18 cellular contexts compared by ENCODE assay signal in genomic region chr12:12984119-12984518, GRCh38. TPM values are rescaled to one million over a fixed set of nuclear protein-coding genes. Genes with fewer than 3 reads are reported as not detected.
DNase-seq lines count a peak whose midpoint lies in the region; ATAC-seq, FAIRE-seq and TF ChIP-seq lines count a peak whose summit lies in the region.
"Had no signal": no experiment of that assay in that cellular context is flagged by ENCODE, and none has a peak within 500 bp of the region (broad histone marks: within the 10 kb centered on the region; RNA-seq: fewer than 3 reads in every experiment).

No MANE protein-coding gene starts in this region.

- H3K14ac ChIP-seq in mesenchymal stem cell (ENCODE audit: low read length in 2 of 2) (no peak overlapping the region), H9 (ENCODE audit: insufficient read depth, low read length) (no peak overlapping the region)

- H3K27ac Mint-ChIP-seq in MCF 10A (ENCODE audit: low read depth, unreplicated experiment) (peak overlapping the region; percentile 0), H9 (no peak overlapping the region; a peak in 1 of 7 replicates)
- H3K27ac Mint-ChIP-seq: B cell; CD8-positive, alpha-beta T cell had no signal

- H2AK5ac ChIP-seq in mesenchymal stem cell (ENCODE audit: low read length, severe bottlenecking) = no peak overlapping the region
- no peak overlapping the region for H2AK5ac ChIP-seq in H9 (ENCODE audit: insufficient read length, low read length)

- H2BK120ac ChIP-seq in mesenchymal stem cell (ENCODE audit: low read depth, low read length) = no peak overlapping the region
- H2BK120ac ChIP-seq in H9 (ENCODE audit: low read depth, low read length, poor library complexity, severe bottlenecking) = no peak overlapping the region

- H3K79me2 ChIP-seq in H9 (ENCODE audit: insufficient read depth, low read length) = no peaks in the 10 kb centered on the region

- CTCF ChIA-PET in MCF 10A (lab: Yijun Ruan, JAX) = interaction anchor here (0.6 to 11.7 kb wide), 27 partner anchors 9 to 252 kb away, joined by 3 to 150 read pairs (median 5); partner anchors contain the start of gene DDX47

- H4K20me1 ChIP-seq in H9 (ENCODE audit: control insufficient read depth, insufficient read depth, insufficient read length) = no peaks in the 10 kb centered on the region
- H4K20me1 ChIP-seq: BLaER1 had no signal

- no peak for ATAC-seq in Right ventricle myocardium inferior
- ATAC-seq: CD8-positive, alpha-beta T cell had no signal

- H3K9ac ChIP-seq in mesenchymal stem cell (ENCODE audit: low read length) = peak overlapping the region; percentile 25
- no peak overlapping the region for H3K9ac ChIP-seq in H9 (ENCODE audit: extremely low read depth, insufficient read length, low read length)
- H3K9ac ChIP-seq: BLaER1 had no signal

- TF ChIP-seq CTCF in MCF 10A (IDR thresholded peaks at IDR 0.05; ENCODE audit: unreplicated experiment) (no peak), breast epithelium (IDR thresholded peaks at IDR 0.05) (no peak), H9 (conservative IDR thresholded peaks at IDR 0.05) (no peak)

- H3K27ac ChIP-seq in breast epithelium (no peak overlapping the region), mesenchymal stem cell (ENCODE audit: low read length, poor library complexity, severe bottlenecking) (no peak overlapping the region), small intestine (ENCODE audit: low read depth in 1 of 2, low read length in 1 of 2) (no peak overlapping the region), H9 (ENCODE audit: insufficient read length, low read depth, low read length) (no peak overlapping the region)
- H3K27ac ChIP-seq: 22Rv1, BLaER1, C4-2B had no signal

- H2BK20ac ChIP-seq in H9 (ENCODE audit: low read depth, low read length, poor library complexity, severe bottlenecking) = no peak overlapping the region

- H3K4me3 Mint-ChIP-seq in MCF 10A (ENCODE audit: unreplicated experiment) (no peak overlapping the region), H9 (no peak overlapping the region)
- H3K4me3 Mint-ChIP-seq: B cell; CD4-positive, CD25-positive, alpha-beta regulatory T cell; CD8-positive, alpha-beta T cell had no signal

- H2BK12ac ChIP-seq in mesenchymal stem cell (ENCODE audit: low read length in 2 of 2) = no peak overlapping the region
- no peak overlapping the region for H2BK12ac ChIP-seq in H9 (ENCODE audit: insufficient read length, low read depth, low read length)

- H3K23me2 ChIP-seq in H9 (ENCODE audit: insufficient read length, low read depth, low read length, poor library complexity, severe bottlenecking) = no peaks in the 10 kb centered on the region

- H3K4me1 Mint-ChIP-seq in MCF 10A (ENCODE audit: insufficient read depth, unreplicated experiment) (peaks cover 6% of the 10 kb centered on the region), H9 (peaks cover 10 to 18% of the 10 kb centered on the region in 2 experiments)
- H3K4me1 Mint-ChIP-seq: B cell had no signal

- DNase-seq in MCF 10A (ENCODE audit: unreplicated experiment) = no peak
- no peak for DNase-seq in breast epithelium (ENCODE audit: low spot score in 2 of 2)
- DNase-seq in mesenchymal stem cell = no peak
- DNase-seq in small intestine = peak; percentile 61
- DNase-seq in H9 = no peak
- no peak for DNase-seq in Right ventricle myocardium inferior (ENCODE audit: missing footprints)
- DNase-seq: CD8-positive, alpha-beta T cell; DMS153; H7 had no signal

- no TSS peak for BruUV-seq in MCF 10A (replicated peaks; lab: Mats Ljungman, UMichigan)

- H4K8ac ChIP-seq in mesenchymal stem cell (ENCODE audit: low read length) = no peak overlapping the region
- H4K8ac ChIP-seq in H9 (replicated peaks; ENCODE audit: insufficient read length, low read depth, low read length) = no peak overlapping the region

- no peak overlapping the region for H2AFZ ChIP-seq in mesenchymal stem cell (ENCODE audit: low read depth, low read length)
- H2AFZ ChIP-seq in H9 (ENCODE audit: low read length) = no peak overlapping the region

- H3K27me3 ChIP-seq in breast epithelium (no peaks in the 10 kb centered on the region), mesenchymal stem cell (ENCODE audit: control insufficient read depth in 1 of 2, insufficient read depth in 1 of 2, low read length in 2 of 2) (no peaks in the 10 kb centered on the region), small intestine (ENCODE audit: control insufficient read depth in 2 of 2, insufficient read depth in 2 of 2, low read length in 2 of 2) (no peaks in the 10 kb centered on the region), H9 (ENCODE audit: insufficient read depth, low read length) (no peaks in the 10 kb centered on the region)
- H3K27me3 ChIP-seq: BLaER1 had no signal

- no peaks in the 10 kb centered on the region for H3K27me3 Mint-ChIP-seq in MCF 10A (ENCODE audit: insufficient read depth, unreplicated experiment)
- no peaks in the 10 kb centered on the region for H3K27me3 Mint-ChIP-seq in H9 (ENCODE audit: low read depth)
- H3K27me3 Mint-ChIP-seq: B cell; CD4-positive, CD25-positive, alpha-beta regulatory T cell had no signal

- POLR2A ChIA-PET in MCF 10A (lab: Yijun Ruan, JAX) = interaction anchor here (0.7 to 2.5 kb wide), 4 partner anchors 68 to 262 kb away, joined by 3 to 7 read pairs (median 4); no protein-coding TSS in a partner anchor

- intact Hi-C loops in MCF 10A (cut with micrococcal nuclease) (loop anchor here (5.0 kb wide), 1 partner anchor 228 kb away; no protein-coding TSS in a partner anchor), breast epithelium (cut with DNase I; ENCODE audit: low total_unique reads) (no loop called here), Right ventricle myocardium inferior (cut with DNase I) (loop anchor here (10.0 kb wide), 1 partner anchor 149 kb away; no protein-coding TSS in a partner anchor)

- H2BK5ac ChIP-seq in mesenchymal stem cell (ENCODE audit: low read depth, low read length, poor library complexity, severe bottlenecking) (no peak overlapping the region), H9 (ENCODE audit: insufficient read length, low read length) (no peak overlapping the region)

- no peak for FAIRE-seq in small intestine (lab: Jason Lieb, UNC)
- FAIRE-seq: GM12892 had no signal

- H3K4ac ChIP-seq in mesenchymal stem cell (ENCODE audit: low read depth in 1 of 2, low read length in 2 of 2) (no peak overlapping the region), H9 (ENCODE audit: low read depth, low read length) (no peak overlapping the region)

- no peak overlapping the region for H4K5ac ChIP-seq in H9 (ENCODE audit: insufficient read length, low read depth, low read length)

- H3K36me3 ChIP-seq in breast epithelium (peaks cover 11% of the 10 kb centered on the region), mesenchymal stem cell (ENCODE audit: control insufficient read depth in 1 of 2, insufficient read depth in 2 of 2, low read depth in 1 of 2, low read length in 2 of 2) (peaks cover 30 to 80% of the 10 kb centered on the region in 2 experiments), small intestine (ENCODE audit: control insufficient read depth in 2 of 2, insufficient read depth in 2 of 2, low read length in 2 of 2) (peaks cover 6 to 23% of the 10 kb centered on the region in 2 donors)

- no peaks in the 10 kb centered on the region for H3K9me3 Mint-ChIP-seq in MCF 10A (ENCODE audit: unreplicated experiment)
- no peaks in the 10 kb centered on the region for H3K9me3 Mint-ChIP-seq in H9
- H3K9me3 Mint-ChIP-seq: CD4-positive, CD25-positive, alpha-beta regulatory T cell; CD8-positive, alpha-beta T cell had no signal

- peaks cover 27% of the 10 kb centered on the region for H3K36me3 Mint-ChIP-seq in MCF 10A (ENCODE audit: insufficient read depth, unreplicated experiment)
- H3K36me3 Mint-ChIP-seq in H9 (ENCODE audit: insufficient read depth in 1 of 3, low read depth in 3 of 3) = peaks cover 19 to 37% (median 24%) of the 10 kb centered on the region in 3 experiments; a peak in 6 of 7 replicates

- H4K91ac ChIP-seq in mesenchymal stem cell (ENCODE audit: low read length) = no peak overlapping the region
- no peak overlapping the region for H4K91ac ChIP-seq in H9 (ENCODE audit: insufficient read length, low read depth, low read length)

- H3T11ph ChIP-seq in H9 (ENCODE audit: low read length) = no peak overlapping the region

- H3K18ac ChIP-seq in mesenchymal stem cell (ENCODE audit: low read depth in 1 of 2, low read length in 2 of 2) = no peak overlapping the region
- no peak overlapping the region for H3K18ac ChIP-seq in H9 (ENCODE audit: insufficient read length, low read depth, low read length)

- 85% methylated on average over 2 of the region's 5 CpGs for WGBS in mesenchymal stem cell
- WGBS in small intestine, 3 donors = 16 to 63% (median 43%) methylated on average over 5 of the region's 5 CpGs
- no CpG with 5 or more reads among the region's 5 CpGs for WGBS in H9 (ENCODE audit: extremely low coverage, insufficient read length, low lambda C conversion rate)

- H3K4me1 ChIP-seq in breast epithelium = no peaks in the 10 kb centered on the region
- H3K4me1 ChIP-seq in mesenchymal stem cell (ENCODE audit: control insufficient read depth, insufficient read depth, low read depth, low read length) = peaks cover 8% of the 10 kb centered on the region
- H3K4me1 ChIP-seq in small intestine (ENCODE audit: control insufficient read depth in 2 of 2, insufficient read depth in 1 of 2, low read depth in 1 of 2, low read length in 1 of 2) = no peaks in the 10 kb centered on the region
- H3K4me1 ChIP-seq in H9 (ENCODE audit: insufficient read depth, low read length) = no peaks in the 10 kb centered on the region
- H3K4me1 ChIP-seq: BLaER1 had no signal

- H3K56ac ChIP-seq in H9 (ENCODE audit: insufficient read length, low read depth, low read length) = no peak overlapping the region

- no peak overlapping the region for H3K4me2 ChIP-seq in mesenchymal stem cell (ENCODE audit: low read length, poor library complexity, severe bottlenecking)
- no peak overlapping the region for H3K4me2 ChIP-seq in H9 (ENCODE audit: insufficient read depth, insufficient read length, low read length)
- H3K4me2 ChIP-seq: BLaER1 had no signal

- H3K9me3 ChIP-seq in breast epithelium (no peaks in the 10 kb centered on the region), mesenchymal stem cell (ENCODE audit: control insufficient read depth, low read length) (no peaks in the 10 kb centered on the region), small intestine (ENCODE audit: control insufficient read depth, low read depth) (no peaks in the 10 kb centered on the region), H9 (ENCODE audit: control insufficient read depth, low read depth, low read length) (no peaks in the 10 kb centered on the region)
- H3K9me3 ChIP-seq: BLaER1, Caco-2 had no signal

- H2BK15ac ChIP-seq in mesenchymal stem cell (ENCODE audit: low read depth, poor library complexity, severe bottlenecking) (no peak overlapping the region), H9 (ENCODE audit: low read depth, low read length) (no peak overlapping the region)

- H3K79me1 ChIP-seq in mesenchymal stem cell (replicated peaks; ENCODE audit: low read length, poor library complexity, severe bottlenecking) (peaks cover 23% of the 10 kb centered on the region), H9 (ENCODE audit: insufficient read depth, low read depth, low read length, poor library complexity, severe bottlenecking) (no peaks in the 10 kb centered on the region)

- H3K4me3 ChIP-seq in breast epithelium (no peak overlapping the region), mesenchymal stem cell (ENCODE audit: insufficient read depth in 1 of 2, low read depth in 1 of 2, low read length in 2 of 2) (no peak overlapping the region), small intestine (ENCODE audit: low read depth in 1 of 2, low read length in 2 of 2) (no peak overlapping the region)
- H3K4me3 ChIP-seq: BLaER1 had no signal

- H3K23ac ChIP-seq in mesenchymal stem cell (ENCODE audit: low read length in 2 of 2) = no peak overlapping the region
- H3K23ac ChIP-seq in H9 (ENCODE audit: insufficient read length, low read depth, low read length) = no peak overlapping the region

- no peak for TF ChIP-seq POLR2A in breast epithelium (IDR thresholded peaks at IDR 0.05)

RNA-seq across cellular contexts. Expression of gene HEBP1, which starts 15.9 kb away (rescaled TPM):
- 30.8 and 31.2 TPM in 2 replicates for total RNA-seq in MCF 10A (2022)
- 10 to 100 TPM; 36.4 to 64.5 (median 39.7) TPM for total RNA-seq in breast epithelium
- 91.3 TPM for polyA plus RNA-seq in mesenchymal stem cell (2013, experiment 1 of 2)
- polyA plus RNA-seq in mesenchymal stem cell (2013, experiment 2 of 2) = 90.4 TPM
- 100 to 1,000 TPM; 214 to 642 (median 568) TPM for polyA plus RNA-seq in small intestine
- 20.2 and 22.2 TPM in 2 replicates for total RNA-seq in H9 (2021)
- 63.5 TPM for total RNA-seq in Right ventricle myocardium inferior

RNA-seq across cellular contexts. Expression of gene GPRC5D, which starts 32.1 kb away (rescaled TPM):
- total RNA-seq in MCF 10A (2022) (not detected in 2 replicates), breast epithelium (not detected), H9 (2021) (not detected in 2 replicates), Right ventricle myocardium inferior (not detected)
- not detected for polyA plus RNA-seq in mesenchymal stem cell (2013, experiment 1 of 2)
- not detected for polyA plus RNA-seq in mesenchymal stem cell (2013, experiment 2 of 2)
- polyA plus RNA-seq in small intestine = under 1 TPM in 1 of 3 donors, not detected in 2; 0.22 TPM
- total RNA-seq: Caco-2; CD4-positive, CD25-positive, alpha-beta regulatory T cell; CD8-positive, alpha-beta T cell; H1 had no signal
- polyA plus RNA-seq: AG04450 had no signal
